Comparison of ENCODE assay signal across 9 cellular contexts in the genomic region with DNA sequence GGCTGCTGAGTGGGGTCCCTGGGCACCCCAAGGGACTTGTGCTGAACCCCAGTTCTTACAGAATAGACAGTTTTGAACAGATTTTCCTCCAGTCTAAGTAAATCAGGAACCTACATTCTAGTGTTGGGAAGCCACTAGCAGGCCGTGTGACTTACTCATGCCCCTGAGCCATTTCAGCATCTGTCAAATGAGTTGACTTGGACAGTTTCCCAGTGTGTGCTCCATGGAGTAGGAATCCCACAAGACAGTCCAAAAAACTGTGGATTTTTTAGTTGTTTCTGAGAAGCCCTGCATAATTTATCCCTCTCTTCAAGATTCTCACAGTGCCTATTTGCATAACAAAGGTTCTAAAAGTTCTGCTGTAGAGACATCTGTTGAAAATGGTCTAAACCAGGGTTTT. TPM values are rescaled to one million over a fixed set of nuclear protein-coding genes. Genes with fewer than 3 reads are reported as not detected.
DNase-seq lines count a peak whose midpoint lies in the region; TF ChIP-seq lines count a peak whose summit lies in the region.
"Had no signal": no experiment of that assay in that cellular context is flagged by ENCODE, and none has a peak within 500 bp of the region (broad histone marks: within the 10 kb centered on the region; RNA-seq: fewer than 3 reads in every experiment).

No MANE protein-coding gene starts in this region.

- no peaks in the 10 kb centered on the region for H3K9me3 ChIP-seq in esophagus muscularis mucosa

- WGBS in esophagus muscularis mucosa: 22% methylated on average over 1 of the region's 1 CpG

- H3K36me3 ChIP-seq in esophagus muscularis mucosa: peaks cover 0 to 9% (median 8%) of the 10 kb centered on the region in 4 donors

- no peaks in the 10 kb centered on the region for H3K27me3 ChIP-seq in esophagus muscularis mucosa

- H3K4me3 ChIP-seq in AG09309 (ENCODE audit: control insufficient read depth, low read depth, low read length) (no peak overlapping the region), esophagus muscularis mucosa (no peak overlapping the region)

- intact Hi-C loops in esophagus muscularis mucosa (cut with DNase I): no loop called here

- no peak for TF ChIP-seq CTCF in AG09309 (IDR thresholded peaks at IDR 0.05; ENCODE audit: control insufficient read depth, insufficient read depth, low read depth, low read length, missing control alignments)
- no peak for TF ChIP-seq CTCF in esophagus muscularis mucosa (IDR thresholded peaks at IDR 0.05)

- H3K27ac ChIP-seq in esophagus muscularis mucosa (replicated peaks in 1 of 4): peak overlapping the region; percentile 27 to 63 (median 56)
- H3K27ac ChIP-seq: parathyroid adenoma had no signal

- DNase-seq in AG09309 (ENCODE audit: low read depth): peak; percentile 75
- DNase-seq in NCI-H446 (lab: John Stamatoyannopoulos, UW): peak; percentile 68 to 90
- DNase-seq in esophagus muscularis mucosa (ENCODE audit: extremely low spot score): no peak
- DNase-seq in non-pigmented ciliary epithelial cell (ENCODE audit: low read depth): peak; percentile 73
- no peak for DNase-seq in erythroblast (lab: John Stamatoyannopoulos, UW)
- DNase-seq in activated CD4-positive, CD25-positive, alpha-beta regulatory T cell treated with anti-CD3 and anti-CD28 coated beads, Interleukin-2, amount 50 U/mL, for 72 hours: no peak
- no peak for DNase-seq in ureter (ENCODE audit: low spot score)
- no peak for DNase-seq in HT-29 (ENCODE audit: low spot score)

- TF ChIP-seq EP300 in esophagus muscularis mucosa (IDR thresholded peaks at IDR 0.05): no peak

- TF ChIP-seq POLR2A in esophagus muscularis mucosa (IDR thresholded peaks at IDR 0.05; ENCODE audit: low read depth): no peak
- TF ChIP-seq POLR2A in erythroblast (IDR thresholded peaks at IDR 0.05; ENCODE audit: low read length): no peak

- peaks cover 22 to 24% (median 23%) of the 10 kb centered on the region in 4 donors for H3K4me1 ChIP-seq in esophagus muscularis mucosa
- H3K4me1 ChIP-seq: parathyroid adenoma had no signal

RNA-seq across cellular contexts. Expression of a gene that starts 2.1 kb away (rescaled TPM):
- under 1 TPM in 3 of 4 donors, not detected in 1; 0.33 to 0.46 (median 0.45) TPM for total RNA-seq in esophagus muscularis mucosa
- 0.73 TPM for total RNA-seq in ureter
- total RNA-seq in HT-29 (2014; rRNA removed; shearing (Covaris generic)): not detected in 2 replicates

RNA-seq across cellular contexts. Expression of a gene that starts 39.5 kb away (rescaled TPM):
- total RNA-seq in esophagus muscularis mucosa (10 to 100 TPM; 31.0 to 36.6 (median 33.6) TPM), ureter (38.8 TPM)
- total RNA-seq in HT-29 (2014; rRNA removed; shearing (Covaris generic)): 19.9 and 22.1 TPM in 2 replicates

Comparison
In these comparisons a context has a peak if more than half of its experiments do, and no peak if none do; other contexts are left out.
1. DNase-seq: peak in AG09309 (single experiment), NCI-H446 (2 of 2) and non-pigmented ciliary epithelial cell (single experiment); none in esophagus muscularis mucosa (single experiment), erythroblast (0 of 2), activated CD4-positive, CD25-positive, alpha-beta regulatory T cell treated with anti-CD3 and anti-CD28 coated beads, Interleukin-2, amount 50 U/mL, for 72 hours (single experiment), ureter (single experiment) and HT-29 (single experiment).